ENCODE assay signal across 8 cellular contexts in genomic region chr17:7561589-7562207, GRCh38. TPM values are rescaled to one million over a fixed set of nuclear protein-coding genes. Genes with fewer than 3 reads are reported as not detected.
DNase-seq lines count a peak whose midpoint lies in the region; ATAC-seq and TF ChIP-seq lines count a peak whose summit lies in the region.

Gene SENP3, plus strand, starts transcription at chr17:7561919. Its CDS starts 1,158 bp downstream, at chr17:7563077.

- TF ChIP-seq POLR2A in uterus (IDR thresholded peaks at IDR 0.05): peak; percentile 54 to 67

- intact Hi-C loops in uterus (cut with DNase I; ENCODE audit: low total_unique reads): loop anchor here (2.0 kb wide), 1 partner anchor 49 kb away; no protein-coding TSS in a partner anchor

- no peaks in the 10 kb centered on the region for H3K9me3 ChIP-seq in uterus

- H3K4me1 ChIP-seq in uterus: peaks cover 32 to 47% of the 10 kb centered on the region in 2 donors

- peak within 1 kb of the TSS; percentile 92 to 98 for H3K27ac ChIP-seq in uterus

- H3K36me3 ChIP-seq in uterus: no peaks in the 10 kb centered on the region

- DNase-seq in GM12865 (ENCODE audit: low read depth) (peak; percentile 94), NCI-H1105 (lab: John Stamatoyannopoulos, UW) (peak; percentile 93), T1000 (lab: John Stamatoyannopoulos, UW) (peak; percentile 84), astrocyte of the cerebellum (ENCODE audit: low read depth) (peak; percentile 70), hepatic stellate cell (ENCODE audit: low spot score) (peak; percentile 99), renal cortical epithelial cell (ENCODE audit: low read depth) (peak; percentile 57), uterus (peak; percentile 87 to 91)

- in situ Hi-C loops in astrocyte of the cerebellum (cut with HindIII; ENCODE audit: low sequenced_read_pairs): no loop called here

- no peaks in the 10 kb centered on the region for H3K27me3 ChIP-seq in uterus

- H3K4me3 ChIP-seq in GM12865 (ENCODE audit: low read depth, low read length) (peak within 1 kb of the TSS; percentile 72), astrocyte of the cerebellum (ENCODE audit: low read depth, low read length) (peak within 1 kb of the TSS; percentile 83), uterus (peak within 1 kb of the TSS; percentile 72 to 79)

- TF ChIP-seq CTCF in GM12865 (IDR thresholded peaks at IDR 0.05; ENCODE audit: insufficient read depth, low read depth, low read length, missing control alignments): no peak
- no peak for TF ChIP-seq CTCF in astrocyte of the cerebellum (IDR thresholded peaks at IDR 0.05; ENCODE audit: low read depth, low read length, missing control alignments)
- peak in 2 of 4 experiments; percentile 36 to 48 for TF ChIP-seq CTCF in uterus (IDR thresholded peaks at IDR 0.05)

- ATAC-seq in HG02571 (IDR thresholded peaks at IDR 0.05; ENCODE audit: unreplicated experiment): peak; percentile 64

RNA-seq across cellular contexts. Expression of gene SENP3, which starts in this region (rescaled TPM):
- total RNA-seq in renal cortical epithelial cell: 61.4 and 101 TPM in 2 replicates
- 100 to 1,000 TPM in 1 of 4 donors, 10 to 100 TPM in 3; 45.9 to 106 (median 59.5) TPM for total RNA-seq in uterus

Comparison
In these comparisons a context has a peak if more than half of its experiments do, and no peak if none do; other contexts are left out.
1. Peak in every context shown above with its lines: DNase-seq, ATAC-seq, H3K4me3 ChIP-seq and H3K27ac ChIP-seq.